ENCODE assay signal across 8 cellular contexts in the genomic region with DNA sequence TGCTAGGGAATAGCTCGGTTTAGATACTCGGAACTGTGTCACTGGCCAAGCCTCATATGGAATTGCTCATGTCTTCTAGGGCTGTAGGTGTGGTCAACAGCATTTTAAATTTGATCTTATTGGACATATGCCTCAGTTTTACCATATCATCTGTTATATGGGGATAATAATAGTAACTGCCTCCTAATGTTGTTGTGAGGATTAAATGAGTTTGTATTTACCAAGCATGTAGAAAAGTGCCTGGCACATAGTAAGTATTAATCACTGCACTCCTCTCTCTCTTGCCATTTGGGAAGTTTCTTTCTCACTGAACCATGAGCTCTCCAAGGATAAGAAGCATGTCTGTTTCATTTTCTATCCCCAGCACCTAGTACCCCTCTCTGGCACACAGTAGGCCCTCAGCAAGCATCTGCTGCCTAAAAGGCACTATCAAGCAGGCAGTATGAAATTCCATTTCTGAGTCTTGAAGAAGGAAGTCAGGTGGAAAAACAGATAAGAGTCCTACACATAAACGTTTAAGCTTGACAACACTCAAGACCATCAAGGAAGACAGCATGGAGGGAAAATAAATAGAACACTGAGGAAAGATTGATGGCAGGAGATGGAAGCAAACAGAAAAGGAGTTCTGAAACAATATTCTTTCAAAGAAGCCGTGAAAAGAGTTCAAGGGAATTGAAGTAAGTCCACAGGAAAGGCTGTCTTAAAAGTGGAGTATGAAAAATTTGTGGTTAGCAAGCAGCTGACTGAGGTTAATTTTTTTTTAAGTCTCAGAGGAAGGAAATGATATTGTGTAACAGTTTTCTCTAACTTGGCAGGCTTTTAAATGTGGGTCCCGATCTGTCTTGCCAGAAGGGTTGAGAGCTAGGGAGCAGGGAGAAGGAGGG. TPM values are rescaled to one million over a fixed set of nuclear protein-coding genes. Genes with fewer than 3 reads are reported as not detected.
DNase-seq lines count a peak whose midpoint lies in the region; ATAC-seq and TF ChIP-seq lines count a peak whose summit lies in the region.

No MANE protein-coding gene starts in this region.

- DNase-seq in KG1 (lab: John Stamatoyannopoulos, UW) (peak; percentile 80), inferior parietal cortex (ENCODE audit: extremely low spot score) (peak; percentile 22), thoracic aorta (ENCODE audit: low spot score) (no peak), midbrain (lab: John Stamatoyannopoulos, UW) (no peak)

- H3K36me3 ChIP-seq in thoracic aorta, result no peaks in the 10 kb centered on the region

- no peaks in the 10 kb centered on the region for H3K27me3 ChIP-seq in thoracic aorta (replicated peaks; ENCODE audit: insufficient read depth)

- peaks cover 21% of the 10 kb centered on the region in 2 donors for H3K4me1 ChIP-seq in thoracic aorta (ENCODE audit: control insufficient read depth in 1 of 2, low read depth in 2 of 2)

- H3K4me3 ChIP-seq in GM08714 (ENCODE audit: low read length), result peak overlapping the region; percentile 58; the same call in 1 of the 2 replicates
- H3K4me3 ChIP-seq in thoracic aorta, result peak overlapping the region; percentile 28

- 37 to 41% (median 39%) methylated on average over 5 of the region's 5 CpGs for WGBS in adipose tissue, 3 donors

- no peaks in the 10 kb centered on the region for H3K9me3 ChIP-seq in thoracic aorta

- no peak for TF ChIP-seq CTCF in thoracic aorta (IDR thresholded peaks at IDR 0.05)

- ATAC-seq in thoracic aorta (ENCODE audit: insufficient number of reproducible peaks, low FRiP score, low read depth) (no peak), HG03521 (IDR thresholded peaks at IDR 0.05; ENCODE audit: unreplicated experiment) (no peak), GM21526 (IDR thresholded peaks at IDR 0.05; ENCODE audit: low FRiP score, unreplicated experiment) (no peak)

- H3K27ac ChIP-seq in adipose tissue (ENCODE audit: low read depth, low read length) (peak overlapping the region; percentile 49), thoracic aorta (peak overlapping the region; percentile 23 to 97)

RNA-seq across cellular contexts. Expression of gene ATP6V0A1, which starts 2.2 kb away (rescaled TPM):
- 10 to 100 TPM; 17.6 to 30.5 (median 25.8) TPM for polyA plus RNA-seq in adipose tissue
- total RNA-seq in thoracic aorta, result 10 to 100 TPM; 63.2 to 95.6 TPM

RNA-seq across cellular contexts. Expression of gene CAVIN1, which starts 33.4 kb away (rescaled TPM):
- polyA plus RNA-seq in adipose tissue, result 100 to 1,000 TPM in 2 of 3 donors, 10 to 100 TPM in 1; 30.4 to 517 (median 414) TPM
- total RNA-seq in thoracic aorta, result 100 to 1,000 TPM; 579 to 938 TPM

Comparison
In these comparisons a context has a peak if more than half of its experiments do, and no peak if none do; other contexts are left out.
1. DNase-seq: peak in KG1 (single experiment) and inferior parietal cortex (single experiment); none in thoracic aorta (single experiment) and midbrain (single experiment).